Comparison of ENCODE assay signal across 9 cellular contexts in genomic region chr11:12159351-12160099, GRCh38. TPM values are rescaled to one million over a fixed set of nuclear protein-coding genes. Genes with fewer than 3 reads are reported as not detected.
DNase-seq lines count a peak whose midpoint lies in the region; ATAC-seq, FAIRE-seq and TF ChIP-seq lines count a peak whose summit lies in the region.
"Had no signal": no experiment of that assay in that cellular context is flagged by ENCODE, and none has a peak within 500 bp of the region (broad histone marks: within the 10 kb centered on the region; RNA-seq: fewer than 3 reads in every experiment).

No MANE protein-coding gene starts in this region.

- H3K36me3 Mint-ChIP-seq in neural progenitor cell (no peaks in the 10 kb centered on the region), nephron progenitor cell (ENCODE audit: low read depth) (no peaks in the 10 kb centered on the region)

- H3K4me3 ChIP-seq in BJ (ENCODE audit: low read depth, low read length) (no peak overlapping the region), Panc1 (ENCODE audit: low read depth in 2 of 2, low read length in 2 of 2) (no peak overlapping the region), endothelial cell of umbilical vein (replicated peaks in 1 of 3; ENCODE audit: insufficient read depth in 1 of 3, low read depth in 1 of 3, low read length in 3 of 3) (no peak overlapping the region), neural progenitor cell (no peak overlapping the region)
- H3K4me3 ChIP-seq: right lobe of liver had no signal

- H3K9ac ChIP-seq in endothelial cell of umbilical vein (replicated peaks; ENCODE audit: extremely low read depth, insufficient read depth, low read length) (no peak overlapping the region), neural progenitor cell (no peak overlapping the region)

- H3K27ac ChIP-seq in Panc1 (ENCODE audit: low read length) (peak overlapping the region; percentile 89), endothelial cell of umbilical vein (ENCODE audit: insufficient read depth, low read depth, low read length) (no peak overlapping the region), neural progenitor cell (no peak overlapping the region)

- peaks cover 66% of the 10 kb centered on the region for H3K4me1 ChIP-seq in Panc1 (ENCODE audit: control insufficient read depth, insufficient read depth, low read length)
- peaks cover 44% of the 10 kb centered on the region for H3K4me1 ChIP-seq in endothelial cell of umbilical vein (ENCODE audit: control insufficient read depth, extremely low read depth, insufficient read depth, low read length)
- H3K4me1 ChIP-seq in neural progenitor cell = no peaks in the 10 kb centered on the region
- H3K4me1 ChIP-seq: right lobe of liver had no signal

- dilution Hi-C loops in endothelial cell of umbilical vein (cut with MboI; ENCODE audit: extremely low pct_ligation_motif_present, low sequenced_read_pairs) = no loop called here

- 0 out of 2 replicates have a peak, but pooled peaks have one; percentile 12 for TF ChIP-seq CTCF in BJ (IDR thresholded peaks at IDR 0.05; ENCODE audit: insufficient read depth, low read depth, low read length)
- TF ChIP-seq CTCF in Panc1 (IDR thresholded peaks at IDR 0.05) = no peak
- no peak for TF ChIP-seq CTCF in endothelial cell of umbilical vein (IDR thresholded peaks at IDR 0.05; ENCODE audit: extremely low read depth in 1 of 2, insufficient read depth in 1 of 2, low read depth in 1 of 2, low read length in 2 of 2)
- TF ChIP-seq CTCF in neural progenitor cell (IDR thresholded peaks at IDR 0.05) = no peak
- no peak for TF ChIP-seq CTCF in nephron progenitor cell (IDR thresholded peaks at IDR 0.05)

- H3K9me3 ChIP-seq in Panc1 (ENCODE audit: control insufficient read depth, insufficient read depth, low read depth, low read length) (no peaks in the 10 kb centered on the region), endothelial cell of umbilical vein (replicated peaks; ENCODE audit: control insufficient read depth, insufficient read depth, low read length) (no peaks in the 10 kb centered on the region), neural progenitor cell (ENCODE audit: low read depth) (no peaks in the 10 kb centered on the region)
- H3K9me3 ChIP-seq: right lobe of liver had no signal

- H3K27ac Mint-ChIP-seq in neural progenitor cell (peak overlapping the region; percentile 14), nephron progenitor cell (no peak overlapping the region)

- H3K27me3 ChIP-seq in BJ (ENCODE audit: control insufficient read depth, insufficient read depth, low read length) (no peaks in the 10 kb centered on the region), Panc1 (ENCODE audit: control insufficient read depth, insufficient read depth, low read length) (no peaks in the 10 kb centered on the region), endothelial cell of umbilical vein (ENCODE audit: control insufficient read depth in 2 of 2, insufficient read depth in 2 of 2, low read length in 2 of 2) (no peaks in the 10 kb centered on the region), neural progenitor cell (no peaks in the 10 kb centered on the region)
- H3K27me3 ChIP-seq: right lobe of liver had no signal

- peaks cover 2% of the 10 kb centered on the region for H3K27me3 Mint-ChIP-seq in neural progenitor cell (ENCODE audit: insufficient read depth, low read depth)
- peaks cover 34% of the 10 kb centered on the region for H3K27me3 Mint-ChIP-seq in nephron progenitor cell (ENCODE audit: low read depth, poor library complexity)

- H3K9me3 Mint-ChIP-seq in neural progenitor cell (no peaks in the 10 kb centered on the region), nephron progenitor cell (no peaks in the 10 kb centered on the region)

- H3K36me3 ChIP-seq in BJ (ENCODE audit: control insufficient read depth, insufficient read depth, low read length) = peaks cover 3% of the 10 kb centered on the region
- no peaks in the 10 kb centered on the region; the same call in 1 of the 2 replicates for H3K36me3 ChIP-seq in Panc1 (ENCODE audit: control insufficient read depth, insufficient read depth, low read length)
- peaks cover 7 to 10% of the 10 kb centered on the region in 2 experiments for H3K36me3 ChIP-seq in endothelial cell of umbilical vein (ENCODE audit: control insufficient read depth in 2 of 2, extremely low read depth in 1 of 2, insufficient read depth in 2 of 2, low read length in 2 of 2)
- no peaks in the 10 kb centered on the region for H3K36me3 ChIP-seq in neural progenitor cell

- H3K9me1 ChIP-seq in endothelial cell of umbilical vein (replicated peaks; ENCODE audit: control insufficient read depth, extremely low read depth, insufficient read depth, low read length) = no peaks in the 10 kb centered on the region

- H3K79me2 ChIP-seq in endothelial cell of umbilical vein (ENCODE audit: control insufficient read depth, insufficient read depth, low read length) (peaks cover 14% of the 10 kb centered on the region), neural progenitor cell (ENCODE audit: low read depth) (no peaks in the 10 kb centered on the region)

- ATAC-seq in Panc1 (peak; percentile 73), GM18909 (IDR thresholded peaks at IDR 0.05; ENCODE audit: poor library complexity, unreplicated experiment) (no peak)

- no peaks in the 10 kb centered on the region for H3F3A ChIP-seq in neural progenitor cell (ENCODE audit: low read depth)

- no peak for TF ChIP-seq POLR2A in endothelial cell of umbilical vein (IDR thresholded peaks at IDR 0.05; ENCODE audit: low read depth, low read length)

- H2AFZ ChIP-seq in endothelial cell of umbilical vein (ENCODE audit: low read depth, low read length) = no peak overlapping the region
- no peak overlapping the region for H2AFZ ChIP-seq in neural progenitor cell (replicated peaks)

- intact Hi-C loops in Panc1 (cut with micrococcal nuclease; ENCODE audit: unreplicated experiment) (no loop called here), endothelial cell of umbilical vein (cut with micrococcal nuclease) (no loop called here)

- H3K4me3 Mint-ChIP-seq in neural progenitor cell (no peak overlapping the region), nephron progenitor cell (no peak overlapping the region)

- POLR2A ChIA-PET in BJ (lab: Charles Lee) (no interaction called here), Panc1 (lab: Charles Lee) (no interaction called here), endothelial cell of umbilical vein (lab: Charles Lee) (no interaction called here)

- H3K4me1 Mint-ChIP-seq in neural progenitor cell (peaks cover 17% of the 10 kb centered on the region), nephron progenitor cell (peaks cover 44% of the 10 kb centered on the region)

- no peaks in the 10 kb centered on the region for H4K20me1 ChIP-seq in endothelial cell of umbilical vein (replicated peaks; ENCODE audit: control insufficient read depth, extremely low read depth, insufficient read depth, low read length)
- no peaks in the 10 kb centered on the region for H4K20me1 ChIP-seq in neural progenitor cell (ENCODE audit: low read depth)

- no peak overlapping the region for H3K4me2 ChIP-seq in endothelial cell of umbilical vein (ENCODE audit: insufficient read depth, low read length)
- no peak overlapping the region for H3K4me2 ChIP-seq in neural progenitor cell

- peak; percentile 49 for FAIRE-seq in endothelial cell of umbilical vein (lab: Jason Lieb, UNC)

- BruUV-seq in Panc1 (replicated peaks; lab: Mats Ljungman, UMichigan) (no TSS peak), endothelial cell of umbilical vein (replicated peaks; lab: Mats Ljungman, UMichigan) (no TSS peak)

- peak; percentile 69 for DNase-seq in BJ (ENCODE audit: low read depth)
- DNase-seq in Panc1 (ENCODE audit: low read depth, low spot score) = no peak
- peak; percentile 47 for DNase-seq in endothelial cell of umbilical vein (ENCODE audit: low read depth, low spot score)
- DNase-seq in neural progenitor cell (ENCODE audit: low spot score) = no peak
- no peak for DNase-seq in DMS153 treated with DMSO at 0.1 percent for 48 hours (lab: John Stamatoyannopoulos, UW; ENCODE audit: unreplicated experiment)
- DNase-seq in nephron progenitor cell = no peak
- no peak for DNase-seq in DMS79 (lab: John Stamatoyannopoulos, UW)
- DNase-seq: right lobe of liver had no signal

- in situ Hi-C loops in Panc1 (cut with HindIII; ENCODE audit: low pct_unique_long_range_greater_than_20kb, low sequenced_read_pairs) = no loop called here

- CTCF ChIA-PET in BJ (lab: Yijun Ruan, JAX) = interaction anchor here (0.6 to 1.8 kb wide), 4 partner anchors 30 to 112 kb away, joined by 3 to 9 read pairs (median 4); no protein-coding TSS in a partner anchor
- CTCF ChIA-PET in Panc1 (lab: Charles Lee) = no interaction called here
- CTCF ChIA-PET in endothelial cell of umbilical vein (lab: Charles Lee) = interaction anchor here (1.0 to 3.3 kb wide), 3 partner anchors 23 to 77 kb away, joined by 3 to 22 read pairs (median 6); no protein-coding TSS in a partner anchor

TF ChIP-seq in endothelial cell of umbilical vein, 7 proteins besides CTCF, POLR2A, EP300 and RAD21:
- TF ChIP-seq MAX (IDR thresholded peaks at IDR 0.05; ENCODE audit: insufficient read depth, insufficient read length) (no peak), EZH2 (IDR thresholded peaks at IDR 0.05; ENCODE audit: borderline replicate concordance, low read depth, low read length, severe bottlenecking) (no peak)

RNA-seq across cellular contexts. Expression of gene MICAL2, which starts 49.1 kb away (rescaled TPM):
- polyA plus RNA-seq in BJ (2011; rRNA removed) = 114 and 135 TPM in 2 replicates
- polyA minus RNA-seq in BJ (2011; rRNA and poly(A)+ RNA removed) = 200 and 221 TPM in 2 replicates
- total RNA-seq in Panc1 (2021; ENCODE audit: unreplicated experiment) = 199 TPM
- 183 TPM for polyA plus RNA-seq in Panc1 (2012; ENCODE audit: insufficient read length)
- total RNA-seq in endothelial cell of umbilical vein = 200 and 222 TPM in 2 replicates
- 64.7 and 67.6 TPM in 2 replicates for polyA plus RNA-seq in endothelial cell of umbilical vein
- 74.6 and 84.6 TPM in 2 replicates for polyA plus RNA-seq in endothelial cell of umbilical vein (2011; cell fraction: cytosol; rRNA removed)
- polyA plus RNA-seq in endothelial cell of umbilical vein (2011; cell fraction: nucleus; rRNA removed) = 108 and 127 TPM in 2 replicates
- 116 and 178 TPM in 2 replicates for polyA plus RNA-seq in endothelial cell of umbilical vein (2012)
- polyA minus RNA-seq in endothelial cell of umbilical vein = 248 and 293 TPM in 2 replicates
- polyA minus RNA-seq in endothelial cell of umbilical vein (2011; cell fraction: cytosol; rRNA and poly(A)+ RNA removed) = 2.5 TPM
- 222 and 257 TPM in 2 replicates for polyA minus RNA-seq in endothelial cell of umbilical vein (2011; cell fraction: nucleus; rRNA and poly(A)+ RNA removed)
- total RNA-seq in neural progenitor cell (ENCODE audit: low replicate concordance) = 0.60 and 0.68 TPM in 2 replicates

Comparison
In these comparisons a context has a peak if more than half of its experiments do, and no peak if none do; other contexts are left out.
1. DNase-seq: peak in BJ (single experiment) and endothelial cell of umbilical vein (single experiment); none in Panc1 (single experiment), neural progenitor cell (single experiment), DMS153 treated with DMSO at 0.1 percent for 48 hours (single experiment), nephron progenitor cell (single experiment) and DMS79 (single experiment).
2. RNA of gene MICAL2, which starts 49.1 kb away (total RNA-seq): 200 to 222 TPM in endothelial cell of umbilical vein and 199 TPM in Panc1 (single experiment); 0.60 to 0.68 TPM in neural progenitor cell; every median in the first group is over 100 times any median in the second.